In genomic region chr20:53939554-53940355, GRCh38 we compare ENCODE assay signal across 1 cellular context.
TF ChIP-seq lines count a peak whose summit lies in the region.

No MANE protein-coding gene starts in this region.

TF ChIP-seq in IMR-90, 13 proteins besides CTCF, POLR2A, EP300 and RAD21 (continued from another document):
- TF ChIP-seq NFE2L2 (IDR thresholded peaks at IDR 0.05; ENCODE audit: low read depth, low read length) (no peak), RFX5 (IDR thresholded peaks at IDR 0.05; ENCODE audit: low read depth, low read length) (no peak), CEBPB (IDR thresholded peaks at IDR 0.05; ENCODE audit: low read depth, low read length) (peak; percentile 89), USF2 (IDR thresholded peaks at IDR 0.05; ENCODE audit: low read depth, low read length) (no peak), SMC3 (IDR thresholded peaks at IDR 0.05; ENCODE audit: low read depth, low read length) (peak; percentile 91), MAZ (IDR thresholded peaks at IDR 0.05; ENCODE audit: borderline replicate concordance, low read depth, low read length) (no peak), MAFK (IDR thresholded peaks at IDR 0.05; ENCODE audit: low read depth, low read length) (0 out of 2 replicates have a peak, but pooled peaks have one; percentile 1), RCOR1 (IDR thresholded peaks at IDR 0.05; ENCODE audit: insufficient replicate concordance, low read length) (no peak), CHD1 (IDR thresholded peaks at IDR 0.05; ENCODE audit: low read depth, low read length) (peak; percentile 72; the same call in 1 of the 2 replicates)
